Comparison of ENCODE assay signal across 8 cellular contexts in genomic region chr10:14478639-14479038, GRCh38.
DNase-seq lines count a peak whose midpoint lies in the region; ATAC-seq and FAIRE-seq lines count a peak whose summit lies in the region.

No MANE protein-coding gene starts in this region.

- 23 to 26% (median 24%) methylated on average over 2 of the region's 2 CpGs for WGBS in small intestine, 3 donors

- no peaks in the 10 kb centered on the region for H3K36me3 ChIP-seq in small intestine (ENCODE audit: control insufficient read depth in 2 of 2, insufficient read depth in 2 of 2, low read length in 2 of 2)

- H3K36me3 Mint-ChIP-seq in activated T-helper 17 cell treated with anti-CD3 and anti-CD28 coated beads, Interleukin-2, amount 50 U/mL, for 72 hours (ENCODE audit: low read depth) = no peaks in the 10 kb centered on the region

- ATAC-seq in activated T-helper 17 cell treated with anti-CD3 and anti-CD28 coated beads, Interleukin-2, amount 50 U/mL, for 72 hours (replicated peaks) = no peak

- peaks cover 8% of the 10 kb centered on the region for H3K27me3 Mint-ChIP-seq in activated T-helper 17 cell treated with anti-CD3 and anti-CD28 coated beads, Interleukin-2, amount 50 U/mL, for 72 hours

- no peak overlapping the region for H3K4me3 Mint-ChIP-seq in activated T-helper 17 cell treated with anti-CD3 and anti-CD28 coated beads, Interleukin-2, amount 50 U/mL, for 72 hours

- no peak overlapping the region for H3K4me3 ChIP-seq in small intestine (ENCODE audit: low read depth in 1 of 2, low read length in 2 of 2)

- no peaks in the 10 kb centered on the region for H3K9me3 Mint-ChIP-seq in activated T-helper 17 cell treated with anti-CD3 and anti-CD28 coated beads, Interleukin-2, amount 50 U/mL, for 72 hours

- peak; percentile 17 for DNase-seq in stimulated activated CD4-positive, alpha-beta T cell treated with anti-CD3 and anti-CD28 coated beads, Interleukin-1b, Interleukin-23, amount 100 ng/mL, for 48 hours
- DNase-seq in stimulated activated CD4-positive, alpha-beta T cell treated with anti-CD3 and anti-CD28 coated beads, Interleukin-4, amount 100 ng/mL, for 1 hour = no peak
- peak; percentile 4 for DNase-seq in NCI-H2081 treated with DMSO at 0.1 percent for 48 hours (lab: John Stamatoyannopoulos, UW)
- DNase-seq in amygdala (lab: John Stamatoyannopoulos, UW) = peak in 52 of 56 donors; percentile 4 to 84 (median 52)
- DNase-seq in hypothalamus (lab: John Stamatoyannopoulos, UW) = peak in 45 of 51 donors; percentile 9 to 84 (median 60)
- DNase-seq in small intestine = peak; percentile 37
- DNase-seq in NCI-H2029 (lab: John Stamatoyannopoulos, UW) = no peak

- H3K27ac ChIP-seq in small intestine (ENCODE audit: low read depth in 1 of 2, low read length in 1 of 2) = no peak overlapping the region

- no peaks in the 10 kb centered on the region for H3K4me1 Mint-ChIP-seq in activated T-helper 17 cell treated with anti-CD3 and anti-CD28 coated beads, Interleukin-2, amount 50 U/mL, for 72 hours

- FAIRE-seq in small intestine (lab: Jason Lieb, UNC) = no peak

- H3K9me3 ChIP-seq in small intestine (ENCODE audit: control insufficient read depth, low read depth) = no peaks in the 10 kb centered on the region

- H3K27me3 ChIP-seq in small intestine (ENCODE audit: control insufficient read depth in 2 of 2, insufficient read depth in 2 of 2, low read length in 2 of 2) = no peaks in the 10 kb centered on the region

- H3K4me1 ChIP-seq in small intestine (ENCODE audit: control insufficient read depth in 2 of 2, insufficient read depth in 1 of 2, low read depth in 1 of 2, low read length in 1 of 2) = no peaks in the 10 kb centered on the region

- no peak overlapping the region for H3K27ac Mint-ChIP-seq in activated T-helper 17 cell treated with anti-CD3 and anti-CD28 coated beads, Interleukin-2, amount 50 U/mL, for 72 hours

Comparison
In these comparisons a context has a peak if more than half of its experiments do, and no peak if none do; other contexts are left out.
1. DNase-seq: peak in stimulated activated CD4-positive, alpha-beta T cell treated with anti-CD3 and anti-CD28 coated beads, Interleukin-1b, Interleukin-23, amount 100 ng/mL, for 48 hours (single experiment), NCI-H2081 treated with DMSO at 0.1 percent for 48 hours (single experiment), amygdala (52 of 56), hypothalamus (45 of 51) and small intestine (single experiment); none in stimulated activated CD4-positive, alpha-beta T cell treated with anti-CD3 and anti-CD28 coated beads, Interleukin-4, amount 100 ng/mL, for 1 hour (single experiment) and NCI-H2029 (single experiment).